9 cellular contexts compared by ENCODE assay signal in genomic region chr17:60392845-60393702, GRCh38. TPM values are rescaled to one million over a fixed set of nuclear protein-coding genes. Genes with fewer than 3 reads are reported as not detected.
DNase-seq lines count a peak whose midpoint lies in the region; ATAC-seq and TF ChIP-seq lines count a peak whose summit lies in the region.
"Had no signal": no experiment of that assay in that cellular context is flagged by ENCODE, and none has a peak within 500 bp of the region (broad histone marks: within the 10 kb centered on the region; RNA-seq: fewer than 3 reads in every experiment).

No MANE protein-coding gene starts in this region.

- no peaks in the 10 kb centered on the region for H3K36me3 ChIP-seq in HUES6 (ENCODE audit: control insufficient read depth, insufficient read depth, low read length)
- H3K36me3 ChIP-seq in adrenal gland (replicated peaks in 1 of 2): no peaks in the 10 kb centered on the region
- H3K36me3 ChIP-seq in iPS DF 6.9 (ENCODE audit: control insufficient read depth, insufficient read depth, low read length): no peaks in the 10 kb centered on the region
- no peaks in the 10 kb centered on the region for H3K36me3 ChIP-seq in skeletal muscle tissue (ENCODE audit: control insufficient read depth in 3 of 3, insufficient read depth in 3 of 3, low read length in 3 of 3)

- H3K36me3 Mint-ChIP-seq in Calu3 (ENCODE audit: insufficient read depth, unreplicated experiment): peaks cover 33% of the 10 kb centered on the region

- no peak for ATAC-seq in HG02610 (IDR thresholded peaks at IDR 0.05; ENCODE audit: unreplicated experiment)

- H3K4me1 ChIP-seq in HUES6 (ENCODE audit: control insufficient read depth, insufficient read depth, low read length): peaks cover 23% of the 10 kb centered on the region
- H3K4me1 ChIP-seq in adrenal gland (replicated peaks in 1 of 2): peaks cover 0 to 26% of the 10 kb centered on the region in 2 donors
- H3K4me1 ChIP-seq in iPS DF 6.9 (ENCODE audit: control insufficient read depth, insufficient read depth, low read length): no peaks in the 10 kb centered on the region
- H3K4me1 ChIP-seq in skeletal muscle tissue (ENCODE audit: control insufficient read depth in 3 of 3, insufficient read depth in 3 of 3, low read length in 3 of 3): peaks cover 22 to 26% (median 24%) of the 10 kb centered on the region in 3 donors

- 15 to 20% (median 17%) methylated on average over 17 of the region's 17 CpGs for WGBS in adrenal gland, 4 donors
- WGBS in iPS DF 6.9 (ENCODE audit: insufficient coverage, insufficient read length): no CpG with 5 or more reads among the region's 17 CpGs

- H3K9me3 ChIP-seq in HUES6 (ENCODE audit: control insufficient read depth, insufficient read depth, low read depth, low read length): no peaks in the 10 kb centered on the region
- H3K9me3 ChIP-seq in adrenal gland (replicated peaks in 1 of 3): no peaks in the 10 kb centered on the region
- no peaks in the 10 kb centered on the region for H3K9me3 ChIP-seq in iPS DF 6.9 (ENCODE audit: control insufficient read depth, insufficient read depth, low read length)
- no peaks in the 10 kb centered on the region for H3K9me3 ChIP-seq in skeletal muscle tissue (ENCODE audit: control insufficient read depth in 3 of 3, low read length in 3 of 3)

- peak overlapping the region; percentile 88 for H3K4me3 ChIP-seq in HUES6 (ENCODE audit: low read depth, low read length)
- peak overlapping the region; percentile 13 to 86 (median 65) for H3K4me3 ChIP-seq in adrenal gland
- H3K4me3 ChIP-seq in iPS DF 6.9 (ENCODE audit: low read length): peak overlapping the region; percentile 96; the same call in 1 of the 2 replicates
- peak overlapping the region; percentile 83 to 99 (median 90) for H3K4me3 ChIP-seq in skeletal muscle tissue (ENCODE audit: low read length in 3 of 3)

- peak overlapping the region; percentile 79 for H3K27ac Mint-ChIP-seq in Calu3 (ENCODE audit: unreplicated experiment)

- intact Hi-C loops in Calu3 (cut with micrococcal nuclease; ENCODE audit: unreplicated experiment): no loop called here
- intact Hi-C loops in adrenal gland (cut with DNase I): loop anchor here in 1 of 2 donors (5.0 to 10.0 kb wide), 2 partner anchors 36 to 158 kb away; no protein-coding TSS in a partner anchor

- H3K27ac ChIP-seq in HUES6 (ENCODE audit: low read depth, low read length) (peak overlapping the region; percentile 89), adrenal gland (peak overlapping the region; percentile 85 to 97 (median 93)), iPS DF 6.9 (ENCODE audit: low read length) (peak overlapping the region; percentile 23), skeletal muscle tissue (ENCODE audit: low read depth, low read length) (peak overlapping the region; percentile 99)

- no peaks in the 10 kb centered on the region for H3K9me3 Mint-ChIP-seq in Calu3 (ENCODE audit: low read depth, unreplicated experiment)

- H3K4me1 Mint-ChIP-seq in Calu3 (ENCODE audit: low read depth, unreplicated experiment): peaks cover 17% of the 10 kb centered on the region

- H3K9ac ChIP-seq in HUES6 (ENCODE audit: low read length): peak overlapping the region; percentile 88
- peak overlapping the region; percentile 84 to 98 (median 94) for H3K9ac ChIP-seq in skeletal muscle tissue (ENCODE audit: low read depth in 1 of 3, low read length in 3 of 3)

- DNase-seq in Calu3 (peak; percentile 19), OCI-M1 (lab: John Stamatoyannopoulos, UW) (peak; percentile 80), adrenal gland (peak; percentile 47 to 81 (median 58)), iPS DF 6.9 (ENCODE audit: low read depth, low spot score) (no peak), GOT3 (lab: John Stamatoyannopoulos, UW) (no peak)

- H3K27me3 ChIP-seq in HUES6 (ENCODE audit: control insufficient read depth, insufficient read depth, low read length) (no peaks in the 10 kb centered on the region), adrenal gland (no peaks in the 10 kb centered on the region), iPS DF 6.9 (ENCODE audit: control insufficient read depth, insufficient read depth, low read length) (no peaks in the 10 kb centered on the region), skeletal muscle tissue (ENCODE audit: control insufficient read depth in 3 of 3, insufficient read depth in 3 of 3, low read length in 3 of 3) (no peaks in the 10 kb centered on the region)

- H3K4me3 Mint-ChIP-seq in Calu3 (ENCODE audit: low read depth, unreplicated experiment): peak overlapping the region; percentile 88

- TF ChIP-seq POLR2A in adrenal gland (IDR thresholded peaks at IDR 0.05): no peak

- H3K27me3 Mint-ChIP-seq in Calu3 (ENCODE audit: unreplicated experiment): no peaks in the 10 kb centered on the region

- TSS peak; percentile 95 for BruUV-seq in Calu3 (replicated peaks; lab: Mats Ljungman, UMichigan)

- TF ChIP-seq CTCF in Calu3 (IDR thresholded peaks at IDR 0.05; ENCODE audit: unreplicated experiment): no peak
- TF ChIP-seq CTCF in adrenal gland (IDR thresholded peaks at IDR 0.05): no peak

- CTCF ChIA-PET in Calu3 (lab: Charles Lee): interaction anchor here (0.5 kb wide), 1 partner anchor 20 kb away, joined by 3 read pairs; no protein-coding TSS in a partner anchor

RNA-seq across cellular contexts. Expression of gene USP32, which starts 1.1 kb away (rescaled TPM):
- total RNA-seq in Calu3 (2022) (29.6 and 29.9 TPM in 2 replicates), adrenal gland (10 to 100 TPM; 36.2 to 99.3 (median 54.5) TPM), skeletal muscle tissue (39.7 TPM)
- polyA plus RNA-seq in adrenal gland: 10 to 100 TPM; 22.0 to 57.8 (median 22.7) TPM

RNA-seq across cellular contexts. Expression of gene CHCT1, which starts 29.2 kb away (rescaled TPM):
- total RNA-seq in Calu3 (2022): not detected in 2 replicates
- total RNA-seq in adrenal gland: under 1 TPM in 1 of 8 donors, not detected in 7; 0.41 TPM
- polyA plus RNA-seq in adrenal gland: under 1 TPM in 1 of 3 donors, not detected in 2; 0.37 TPM
- total RNA-seq in skeletal muscle tissue: 1.6 TPM
- total RNA-seq: T-helper 2 cell treated with Interferon-gamma antibody and Interleukin-4, amounts not matched to agents 100 ng/mL and 5 ng/mL, for 36 hours had no signal

Comparison
In these comparisons a context has a peak if more than half of its experiments do, and no peak if none do; other contexts are left out.
1. DNase-seq: peak in Calu3 (single experiment), OCI-M1 (single experiment) and adrenal gland (7 of 7); none in iPS DF 6.9 (single experiment) and GOT3 (single experiment).
2. H3K27ac ChIP-seq: peak in every context shown above with its lines; median percentile 99 in skeletal muscle tissue; 93 in adrenal gland; 89 in HUES6; 23 in iPS DF 6.9.
3. Peak in every context shown above with its lines, with median percentiles within 50 percentile points of each other: H3K4me3 ChIP-seq.